23 cellular contexts compared by ENCODE assay signal in genomic region chr5:13643196-13643595, GRCh38.
"Had no signal": no experiment of that assay in that cellular context is flagged by ENCODE, and none has a peak within 500 bp of the region (broad histone marks: within the 10 kb centered on the region; RNA-seq: fewer than 3 reads in every experiment).

No MANE protein-coding gene starts in this region.

- H3K36me3 ChIP-seq: colonic mucosa, esophagus muscularis mucosa, esophagus squamous epithelium, gastrocnemius medialis, gastroesophageal sphincter, heart left ventricle, heart right ventricle had no signal

- DNase-seq: colonic mucosa; cortex of kidney; dermis blood vessel endothelial cell; dorsolateral prefrontal cortex; effector CD4-positive, alpha-beta T cell; effector CD8-positive, alpha-beta T cell; effector memory CD4-positive, alpha-beta T cell; effector memory CD8-positive, alpha-beta T cell; endodermal cell; erythroblast; esophagus squamous epithelium; foreskin fibroblast; foreskin keratinocyte; foreskin melanocyte; gastrocnemius medialis; glutamatergic neuron; head of caudate nucleus; heart left ventricle; heart right ventricle had no signal

- H3K27me3 ChIP-seq: colonic mucosa, dorsolateral prefrontal cortex, esophagus muscularis mucosa, esophagus squamous epithelium, foreskin keratinocyte, gastrocnemius medialis, gastroesophageal sphincter, heart left ventricle, heart right ventricle had no signal

- H3K4me1 ChIP-seq: colonic mucosa, esophagus muscularis mucosa, esophagus squamous epithelium, foreskin keratinocyte, gastrocnemius medialis, gastroesophageal sphincter, heart left ventricle, heart right ventricle had no signal

- H3K4me3 ChIP-seq: colonic mucosa, coronary artery, dorsolateral prefrontal cortex, esophagus muscularis mucosa, esophagus squamous epithelium, gastrocnemius medialis, gastroesophageal sphincter, heart left ventricle, heart right ventricle had no signal

- H3K27ac ChIP-seq: colonic mucosa, coronary artery, dorsolateral prefrontal cortex, epithelial cell of prostate, esophagus muscularis mucosa, esophagus squamous epithelium, foreskin keratinocyte, gastrocnemius medialis, gastroesophageal sphincter, heart left ventricle, heart right ventricle had no signal

- H3K9me3 ChIP-seq: colonic mucosa, esophagus muscularis mucosa, esophagus squamous epithelium, gastrocnemius medialis, gastroesophageal sphincter, heart left ventricle had no signal
